Comparison of ENCODE assay signal across 8 cellular contexts in the genomic region with DNA sequence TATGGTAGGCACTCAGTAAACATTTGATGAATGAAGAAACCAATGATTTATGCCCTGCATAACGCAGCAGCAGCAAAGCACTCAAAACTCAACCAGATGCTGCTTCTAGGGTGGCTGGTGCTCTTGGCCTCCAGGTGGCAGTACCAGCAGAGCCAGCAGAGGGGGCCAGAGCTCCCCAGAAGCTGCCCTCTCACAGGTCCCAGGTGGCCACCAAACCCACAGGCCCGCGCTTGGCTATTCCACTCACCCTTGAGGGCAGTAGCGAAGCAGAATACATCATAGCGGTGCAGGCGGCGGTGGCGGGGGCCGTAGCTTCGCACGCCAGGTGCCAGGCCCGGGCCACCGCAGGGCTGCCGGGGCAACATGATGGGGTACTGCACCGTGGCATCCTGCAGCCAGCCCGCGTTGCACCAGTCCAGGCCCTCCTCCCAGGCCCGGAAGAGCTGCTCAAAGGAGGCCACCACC. TPM values are rescaled to one million over a fixed set of nuclear protein-coding genes. Genes with fewer than 3 reads are reported as not detected.
DNase-seq lines count a peak whose midpoint lies in the region; ATAC-seq and TF ChIP-seq lines count a peak whose summit lies in the region.

No MANE protein-coding gene starts in this region.

- no peak overlapping the region for H3K27ac ChIP-seq in SJCRH30
- no peak overlapping the region for H3K27ac ChIP-seq in body of pancreas
- no peak overlapping the region for H3K27ac ChIP-seq in uterus

- DNase-seq in 8988T, result peak; percentile 73
- peak; percentile 40 for DNase-seq in GDM1 (lab: John Stamatoyannopoulos, UW)
- DNase-seq in HT-29 (ENCODE audit: low spot score), result peak; percentile 79
- DNase-seq in SJCRH30, result peak; percentile 75 to 78
- DNase-seq in body of pancreas, result peak; percentile 40 to 71 (median 48)
- DNase-seq in left lobe of liver (ENCODE audit: low spot score), result no peak
- DNase-seq in uterus, result no peak

- no peaks in the 10 kb centered on the region for H3K4me1 ChIP-seq in SJCRH30
- H3K4me1 ChIP-seq in body of pancreas, result no peaks in the 10 kb centered on the region
- H3K4me1 ChIP-seq in uterus, result no peaks in the 10 kb centered on the region

- ATAC-seq in body of pancreas (peak; percentile 73), left lobe of liver (peak; percentile 86), GM19324 (IDR thresholded peaks at IDR 0.05; ENCODE audit: low FRiP score, unreplicated experiment) (no peak)

- WGBS in body of pancreas, 2 donors, result 26 to 72% methylated on average over 3 to 4 of the region's 18 CpGs

- no peak for TF ChIP-seq POLR2A in body of pancreas (IDR thresholded peaks at IDR 0.05)
- TF ChIP-seq POLR2A in uterus (IDR thresholded peaks at IDR 0.05), result no peak

- H3K27me3 ChIP-seq in SJCRH30, result peaks cover 5% of the 10 kb centered on the region; the same call in 1 of the 2 replicates
- no peaks in the 10 kb centered on the region for H3K27me3 ChIP-seq in body of pancreas
- H3K27me3 ChIP-seq in uterus, result no peaks in the 10 kb centered on the region

- H3K9me3 ChIP-seq in SJCRH30 (replicated peaks) (no peaks in the 10 kb centered on the region), body of pancreas (no peaks in the 10 kb centered on the region), uterus (no peaks in the 10 kb centered on the region)

- H3K36me3 ChIP-seq in SJCRH30, result no peaks in the 10 kb centered on the region
- H3K36me3 ChIP-seq in body of pancreas (replicated peaks in 1 of 2; ENCODE audit: insufficient read depth in 1 of 2, low read depth in 2 of 2), result no peaks in the 10 kb centered on the region
- no peaks in the 10 kb centered on the region for H3K36me3 ChIP-seq in uterus

- intact Hi-C loops in body of pancreas (cut with DNase I) (no loop called here), uterus (cut with DNase I; ENCODE audit: low total_unique reads) (no loop called here)

- TF ChIP-seq CTCF in body of pancreas (IDR thresholded peaks at IDR 0.05), result peak; percentile 11 to 59 (median 47)
- peak in 3 of 4 experiments; percentile 14 to 36 (median 24) for TF ChIP-seq CTCF in uterus (IDR thresholded peaks at IDR 0.05)

- H3K4me3 ChIP-seq in SJCRH30 (no peak overlapping the region), body of pancreas (no peak overlapping the region), uterus (no peak overlapping the region)

RNA-seq across cellular contexts. Expression of gene HAPLN3, which starts 16.6 kb away (rescaled TPM):
- total RNA-seq in HT-29 (2014; rRNA removed; shearing (Covaris generic)), result 1.2 and 2.3 TPM in 2 replicates
- 2.5 and 2.8 TPM in 2 replicates for total RNA-seq in SJCRH30 (2014; rRNA removed; shearing (Covaris generic))
- total RNA-seq in body of pancreas (1 to 10 TPM; 1.0 to 8.9 TPM), left lobe of liver (1.0 TPM), uterus (10 to 100 TPM; 17.9 to 34.8 (median 23.1) TPM)

RNA-seq across cellular contexts. Expression of gene MFGE8, which starts 34.4 kb away (rescaled TPM):
- 27.0 and 38.1 TPM in 2 replicates for total RNA-seq in HT-29 (2014; rRNA removed; shearing (Covaris generic))
- total RNA-seq in SJCRH30 (2014; rRNA removed; shearing (Covaris generic)), result 60.9 and 69.1 TPM in 2 replicates
- total RNA-seq in body of pancreas (10 to 100 TPM; 51.4 to 77.5 TPM), left lobe of liver (29.1 TPM), uterus (100 to 1,000 TPM; 212 to 664 (median 370) TPM)

Comparison
In these comparisons a context has a peak if more than half of its experiments do, and no peak if none do; other contexts are left out.
1. DNase-seq: peak in 8988T (single experiment), GDM1 (single experiment), HT-29 (single experiment), SJCRH30 (2 of 2) and body of pancreas (4 of 4); none in left lobe of liver (single experiment) and uterus (0 of 2).